Comparison of ENCODE assay signal across 8 cellular contexts in the genomic region with DNA sequence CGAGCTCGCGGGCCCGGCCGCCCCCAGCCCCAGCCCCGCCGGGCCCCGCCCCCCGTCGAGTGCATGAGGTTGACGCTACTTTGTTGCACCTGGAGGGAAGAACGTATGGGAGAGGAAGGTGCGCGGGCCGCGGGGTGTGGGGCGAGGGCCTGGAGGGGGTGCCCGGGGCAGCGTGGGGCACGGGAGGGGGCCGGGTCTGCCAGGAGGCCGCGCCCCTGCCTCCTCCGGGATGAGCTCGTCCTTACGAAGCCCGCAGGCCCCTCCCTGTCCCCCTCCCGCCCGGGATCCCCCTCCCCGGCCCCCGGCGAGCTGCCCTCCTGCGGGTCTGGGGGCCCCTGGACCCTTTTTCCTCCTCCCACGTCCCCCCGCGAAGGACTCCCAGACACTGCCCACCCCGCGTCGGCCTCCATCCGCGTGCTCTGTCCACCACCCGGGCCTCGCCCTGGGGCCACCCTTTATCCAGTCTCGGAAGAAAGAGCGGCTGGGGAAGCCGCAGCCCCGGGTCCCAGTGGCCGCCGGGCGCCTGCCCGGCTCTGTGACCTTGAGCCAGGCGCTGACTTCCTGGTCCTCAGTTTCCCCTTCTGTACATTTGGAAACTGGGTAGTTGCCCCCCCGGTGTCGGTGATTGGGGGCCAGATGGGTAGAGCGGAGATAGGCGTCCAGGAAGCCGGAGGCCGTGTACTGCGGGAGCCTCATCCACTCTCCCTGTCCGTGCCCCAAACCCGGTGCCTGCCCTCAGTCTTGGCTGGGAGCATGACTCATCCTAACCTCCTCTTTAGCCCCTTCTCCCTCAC. TPM values are rescaled to one million over a fixed set of nuclear protein-coding genes. Genes with fewer than 3 reads are reported as not detected.
DNase-seq lines count a peak whose midpoint lies in the region; ATAC-seq and TF ChIP-seq lines count a peak whose summit lies in the region.

No MANE protein-coding gene starts in this region.

- H4K20me1 ChIP-seq in GM23338 (replicated peaks; ENCODE audit: insufficient read depth) (peaks cover 4% of the 10 kb centered on the region; the same call in 1 of the 2 replicates), Karpas-422 (ENCODE audit: insufficient read depth, low read depth, low read length) (peaks cover 16% of the 10 kb centered on the region)

- peaks cover 16% of the 10 kb centered on the region; the same call in 1 of the 2 replicates for H3K4me1 ChIP-seq in GM23338 (ENCODE audit: insufficient read depth)
- peaks cover 29% of the 10 kb centered on the region for H3K4me1 ChIP-seq in Karpas-422 (ENCODE audit: low read length)
- H3K4me1 ChIP-seq in muscle layer of colon (ENCODE audit: insufficient read depth, low read length) = peaks cover 9% of the 10 kb centered on the region
- H3K4me1 ChIP-seq in upper lobe of right lung = peaks cover 16% of the 10 kb centered on the region

- H3K9me3 Mint-ChIP-seq in GM23338 = no peaks in the 10 kb centered on the region
- H3K9me3 Mint-ChIP-seq in endothelial cell (ENCODE audit: unreplicated experiment) = no peaks in the 10 kb centered on the region

- H3K4me3 ChIP-seq in GM06990 (replicated peaks; ENCODE audit: low read depth, low read length) (peak overlapping the region; percentile 81), GM23338 (peak overlapping the region; percentile 83), Karpas-422 (ENCODE audit: low read length) (peak overlapping the region; percentile 89), muscle layer of colon (ENCODE audit: low read depth in 1 of 2, low read length in 2 of 2) (peak overlapping the region; percentile 28 to 66), upper lobe of right lung (peak overlapping the region; percentile 71)

- H3K36me3 Mint-ChIP-seq in GM23338 (ENCODE audit: low read depth) = peaks cover 32% of the 10 kb centered on the region
- H3K36me3 Mint-ChIP-seq in endothelial cell (ENCODE audit: low read depth, unreplicated experiment) = peaks cover 14% of the 10 kb centered on the region

- ATAC-seq in GM23338 (peak; percentile 53), upper lobe of right lung (peak; percentile 42)

- DNase-seq in GM06990 (ENCODE audit: extremely low read depth, insufficient read length) (peak; percentile 41), GM23338 (ENCODE audit: low spot score) (peak; percentile 59), Karpas-422 (peak; percentile 52), UCSD-AML1 (lab: John Stamatoyannopoulos, UW; ENCODE audit: unreplicated experiment) (peak; percentile 29), endothelial cell (ENCODE audit: low spot score) (peak; percentile 42), upper lobe of right lung (peak; percentile 83), NCI-H2196 (lab: John Stamatoyannopoulos, UW; ENCODE audit: unreplicated experiment) (no peak)

- H3K27me3 Mint-ChIP-seq in GM23338 (ENCODE audit: insufficient read depth, low read depth, poor library complexity) (peaks cover 5% of the 10 kb centered on the region), endothelial cell (ENCODE audit: unreplicated experiment) (peaks cover 9% of the 10 kb centered on the region)

- no peaks in the 10 kb centered on the region; the same call in none of the 2 replicates for H3K36me3 ChIP-seq in GM06990 (ENCODE audit: control insufficient read depth, insufficient read depth, low read length)
- H3K36me3 ChIP-seq in GM23338 (ENCODE audit: insufficient read depth) = peaks cover 3% of the 10 kb centered on the region; the same call in 1 of the 2 replicates
- no peaks in the 10 kb centered on the region for H3K36me3 ChIP-seq in Karpas-422 (ENCODE audit: insufficient read depth, low read length)
- no peaks in the 10 kb centered on the region for H3K36me3 ChIP-seq in muscle layer of colon (ENCODE audit: insufficient read depth, low read length)
- no peaks in the 10 kb centered on the region for H3K36me3 ChIP-seq in upper lobe of right lung

- TF ChIP-seq CTCF in GM06990 (IDR thresholded peaks at IDR 0.05; ENCODE audit: insufficient read depth, low read length, poor library complexity, severe bottlenecking) (no peak), GM23338 (conservative IDR thresholded peaks at IDR 0.05; ENCODE audit: low read depth in 2 of 2) (no peak), endothelial cell (IDR thresholded peaks at IDR 0.05; ENCODE audit: unreplicated experiment) (no peak), upper lobe of right lung (IDR thresholded peaks at IDR 0.05) (no peak)

- H3K4me1 Mint-ChIP-seq in GM23338 = peaks cover 11% of the 10 kb centered on the region; the same call in 2 of the 3 replicates
- peaks cover 8% of the 10 kb centered on the region for H3K4me1 Mint-ChIP-seq in endothelial cell (ENCODE audit: unreplicated experiment)

- 0 out of 2 replicates have a peak, but pooled peaks cover 7% of the 10 kb centered on the region for H3F3A ChIP-seq in GM23338 (replicated peaks; ENCODE audit: low read depth)

- H2AFZ ChIP-seq in GM23338 (peak overlapping the region; percentile 63; the same call in 1 of the 2 replicates), Karpas-422 (ENCODE audit: low read length) (0 out of 2 replicates have a peak overlapping the region, but pooled peaks have one; percentile 14)

- peak overlapping the region; percentile 87 for H3K9ac ChIP-seq in Karpas-422 (ENCODE audit: low read length)
- H3K9ac ChIP-seq in muscle layer of colon (ENCODE audit: low read length) = no peak overlapping the region

- H3K9me2 ChIP-seq in GM23338 (ENCODE audit: insufficient read depth) (no peaks in the 10 kb centered on the region), Karpas-422 (replicated peaks; ENCODE audit: insufficient read depth, low read length) (no peaks in the 10 kb centered on the region)

- no peaks in the 10 kb centered on the region for H3K9me3 ChIP-seq in Karpas-422 (ENCODE audit: low read length)
- no peaks in the 10 kb centered on the region for H3K9me3 ChIP-seq in muscle layer of colon (ENCODE audit: low read length)
- no peaks in the 10 kb centered on the region for H3K9me3 ChIP-seq in upper lobe of right lung

- intact Hi-C loops in upper lobe of right lung (cut with DNase I) = no loop called here

- H3K27me3 ChIP-seq in GM06990 (replicated peaks; ENCODE audit: control insufficient read depth, insufficient read depth, low read length) (no peaks in the 10 kb centered on the region), GM23338 (ENCODE audit: insufficient read depth) (no peaks in the 10 kb centered on the region), Karpas-422 (ENCODE audit: low read length) (no peaks in the 10 kb centered on the region), muscle layer of colon (ENCODE audit: control insufficient read depth in 1 of 2, insufficient read depth in 2 of 2, low read length in 2 of 2) (no peaks in the 10 kb centered on the region), upper lobe of right lung (no peaks in the 10 kb centered on the region)

- H3K4me2 ChIP-seq in GM23338 (peak overlapping the region; percentile 94), Karpas-422 (ENCODE audit: low read depth, low read length, poor library complexity, severe bottlenecking) (peak overlapping the region; percentile 99)

- peaks cover 8% of the 10 kb centered on the region for H3K79me2 ChIP-seq in GM23338 (replicated peaks; ENCODE audit: insufficient read depth)
- H3K79me2 ChIP-seq in Karpas-422 (ENCODE audit: low read length) = no peaks in the 10 kb centered on the region; the same call in 1 of the 2 replicates

- H3K27ac ChIP-seq in GM23338 (ENCODE audit: low read depth) (no peak overlapping the region), Karpas-422 (ENCODE audit: low read length) (no peak overlapping the region), muscle layer of colon (ENCODE audit: low read depth, low read length) (peak overlapping the region; percentile 58), upper lobe of right lung (peak overlapping the region; percentile 24)

- H3K27ac Mint-ChIP-seq in GM23338 (peak overlapping the region; percentile 65; the same call in 1 of the 2 replicates), endothelial cell (ENCODE audit: unreplicated experiment) (no peak overlapping the region)

- H3K4me3 Mint-ChIP-seq in GM23338 (peak overlapping the region; percentile 81), endothelial cell (ENCODE audit: unreplicated experiment) (peak overlapping the region; percentile 81)

TF ChIP-seq in GM23338, 12 proteins besides CTCF, POLR2A, EP300 and RAD21 (continues in another document):
- TF ChIP-seq POLR2AphosphoS5 (IDR thresholded peaks at IDR 0.05; ENCODE audit: low read depth) (no peak), REST (IDR thresholded peaks at IDR 0.05; ENCODE audit: unreplicated experiment) (no peak), ZNF114 (CRISPR knock-in tag; IDR thresholded peaks at IDR 0.05) (no peak)

RNA-seq across cellular contexts. Expression of gene LIMK1, which starts 0.5 kb away (rescaled TPM):
- total RNA-seq in GM23338 (2014; rRNA removed; shearing (Covaris generic)) = 77.9 and 96.5 TPM in 2 replicates
- polyA plus RNA-seq in GM23338 (2016; fragmentation: Nextera tagmentation; extraction: Ambion mirVana) = 13.0 and 17.3 TPM in 2 replicates
- total RNA-seq in Karpas-422 (2014; rRNA removed; shearing (Covaris generic); ENCODE audit: low replicate concordance) = 44.7 and 56.2 TPM in 2 replicates
- total RNA-seq in endothelial cell (ENCODE audit: unreplicated experiment) (51.0 TPM), upper lobe of right lung (53.1 TPM)

RNA-seq across cellular contexts. Expression of gene ELN, which starts 56.2 kb away (rescaled TPM):
- total RNA-seq in GM23338 (2014; rRNA removed; shearing (Covaris generic)) = 4.0 and 5.6 TPM in 2 replicates
- 1.1 TPM in 2 replicates for polyA plus RNA-seq in GM23338 (2016; fragmentation: Nextera tagmentation; extraction: Ambion mirVana)
- not detected in 2 replicates for total RNA-seq in Karpas-422 (2014; rRNA removed; shearing (Covaris generic); ENCODE audit: low replicate concordance)
- 44.8 TPM for total RNA-seq in endothelial cell (ENCODE audit: unreplicated experiment)
- 231 TPM for total RNA-seq in upper lobe of right lung

Comparison
In these comparisons a context has a peak if more than half of its experiments do, and no peak if none do; other contexts are left out.
1. H3K27ac ChIP-seq: peak in muscle layer of colon (single experiment) and upper lobe of right lung (single experiment); none in GM23338 (single experiment) and Karpas-422 (single experiment).
2. Peak in every context shown above with its lines, with median percentiles within 50 percentile points of each other: H3K4me3 ChIP-seq.